Comparison of ENCODE assay signal across 8 cellular contexts in the genomic region with DNA sequence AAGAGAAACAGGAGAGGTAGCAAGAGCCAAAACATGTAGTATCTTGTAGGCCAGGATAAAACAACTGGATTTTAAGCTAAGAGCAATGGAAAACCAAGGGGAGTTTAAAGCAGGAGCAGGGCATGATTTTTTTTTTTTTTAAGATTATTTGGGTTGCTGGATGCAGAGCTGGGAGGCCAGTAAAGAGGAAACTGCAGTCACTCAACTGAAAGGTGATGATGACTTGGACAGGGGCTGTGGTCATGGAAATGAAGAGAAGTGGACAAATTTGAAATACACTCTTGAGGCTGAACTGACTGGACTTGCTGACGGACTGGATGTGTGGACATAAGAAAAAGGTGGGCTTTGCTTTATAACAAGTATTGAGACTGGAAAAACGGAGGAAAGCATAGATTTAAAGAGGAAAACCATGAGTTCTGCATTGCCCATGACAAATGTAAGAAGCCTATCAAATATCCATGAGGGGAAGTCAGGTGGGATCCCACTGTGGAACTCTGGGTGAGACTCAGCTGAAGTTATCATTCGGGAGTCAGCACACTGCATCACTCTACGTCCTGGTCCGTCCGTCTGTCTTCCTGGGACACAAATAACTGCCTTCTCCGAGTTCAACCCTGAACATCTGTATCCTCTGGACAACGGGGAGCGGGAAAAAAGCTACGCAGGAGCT. TPM values are rescaled to one million over a fixed set of nuclear protein-coding genes. Genes with fewer than 3 reads are reported as not detected.
DNase-seq lines count a peak whose midpoint lies in the region; ATAC-seq and TF ChIP-seq lines count a peak whose summit lies in the region.

No MANE protein-coding gene starts in this region.

- H3K4me1 Mint-ChIP-seq in CD14-positive monocyte = peaks cover 34% of the 10 kb centered on the region

- in situ Hi-C loops in mammary epithelial cell (cut with MboI; ENCODE audit: low sequenced_read_pairs in 2 of 2) = no loop called here

- DNase-seq in CD14-positive monocyte (ENCODE audit: low spot score) = no peak
- DNase-seq in LNCaP clone FGC (ENCODE audit: low read depth) = no peak
- no peak for DNase-seq in mammary epithelial cell
- DNase-seq in lower leg skin (ENCODE audit: low spot score in 2 of 2) = no peak
- peak; percentile 43 for DNase-seq in testis
- DNase-seq in occipital lobe (lab: John Stamatoyannopoulos, UW) = no peak
- DNase-seq in NCI-H345 (lab: John Stamatoyannopoulos, UW) = no peak

- H3K4me3 ChIP-seq in LNCaP clone FGC (ENCODE audit: low read depth, low read length) (peak overlapping the region; percentile 76), mammary epithelial cell (replicated peaks in 1 of 3; ENCODE audit: insufficient read depth in 1 of 3, low read depth in 2 of 3, low read length in 3 of 3) (peak overlapping the region; percentile 36 to 93 (median 91)), lower leg skin (ENCODE audit: low read depth, poor library complexity, severe bottlenecking) (peak overlapping the region; percentile 72), testis (peak overlapping the region; percentile 77 to 90)

- peaks cover 0 to 3% (median 0%) of the 10 kb centered on the region in 7 donors for H3K9me3 Mint-ChIP-seq in CD14-positive monocyte

- TF ChIP-seq CTCF in CD14-positive monocyte (IDR thresholded peaks at IDR 0.05) (no peak), LNCaP clone FGC (IDR thresholded peaks at IDR 0.05; ENCODE audit: control insufficient read depth, extremely low read depth, insufficient read depth) (no peak), mammary epithelial cell (conservative IDR thresholded peaks at IDR 0.05 in 1 of 2, IDR thresholded peaks at IDR 0.05 in 1 of 2; ENCODE audit: extremely low read depth in 1 of 2, insufficient read depth in 1 of 2, low read depth in 1 of 2, low read length in 2 of 2) (no peak), lower leg skin (IDR thresholded peaks at IDR 0.05) (no peak), testis (IDR thresholded peaks at IDR 0.05) (no peak)

- H3K4me1 ChIP-seq in mammary epithelial cell (ENCODE audit: insufficient read depth, low read length) (peaks cover 32% of the 10 kb centered on the region), testis (peaks cover 14% of the 10 kb centered on the region)

- peak overlapping the region; percentile 90 for H2AFZ ChIP-seq in mammary epithelial cell (ENCODE audit: low read depth, low read length)

- H4K20me1 ChIP-seq in mammary epithelial cell (ENCODE audit: insufficient read depth, low read length) = no peaks in the 10 kb centered on the region

- H3K36me3 Mint-ChIP-seq in CD14-positive monocyte = peaks cover 13 to 19% of the 10 kb centered on the region in 2 donors

- BruUV-seq in mammary epithelial cell (replicated peaks; lab: Mats Ljungman, UMichigan) = no TSS peak

- H3K36me3 ChIP-seq in mammary epithelial cell (ENCODE audit: insufficient read depth, low read length) = peaks cover 5% of the 10 kb centered on the region
- no peaks in the 10 kb centered on the region for H3K36me3 ChIP-seq in testis (ENCODE audit: low read depth, missing control alignments)

- intact Hi-C loops in CD14-positive monocyte (cut with micrococcal nuclease) = loop anchor here (1.0 to 5.0 kb wide), 5 partner anchors 35 to 770 kb away; a partner anchor contains a TSS
- intact Hi-C loops in mammary epithelial cell (cut with micrococcal nuclease) = loop anchor here (1.0 to 10.0 kb wide), 4 partner anchors 21 to 283 kb away; a partner anchor contains a TSS
- intact Hi-C loops in lower leg skin (cut with DNase I; ENCODE audit: low total_unique reads) = loop anchor here (10.0 kb wide), 1 partner anchor 53 kb away; a partner anchor contains a TSS
- intact Hi-C loops in testis (cut with DNase I; ENCODE audit: low total_unique reads) = no loop called here

- dilution Hi-C loops in mammary epithelial cell (cut with HindIII; ENCODE audit: low sequenced_read_pairs) = no loop called here

- peak; percentile 13 for ATAC-seq in GM21529 (IDR thresholded peaks at IDR 0.05; ENCODE audit: unreplicated experiment)

- peak overlapping the region; percentile 90 for H3K9ac ChIP-seq in mammary epithelial cell (ENCODE audit: insufficient read depth, low read length)

- H3K27me3 ChIP-seq in mammary epithelial cell (ENCODE audit: insufficient read depth, low read length) (no peaks in the 10 kb centered on the region), testis (no peaks in the 10 kb centered on the region)

- TF ChIP-seq POLR2A in lower leg skin (IDR thresholded peaks at IDR 0.05) (no peak), testis (IDR thresholded peaks at IDR 0.05) (no peak)

- H3K27me3 Mint-ChIP-seq in CD14-positive monocyte (ENCODE audit: low read depth in 3 of 3) = peaks cover 0 to 5% (median 0%) of the 10 kb centered on the region in 3 donors

- WGBS in mammary epithelial cell (ENCODE audit: low coverage, missing lambda C conversion rate) = 27% methylated on average over 2 of the region's 10 CpGs
- 3 to 5% methylated on average over 9 to 10 of the region's 10 CpGs for WGBS in lower leg skin, 2 donors
- WGBS in testis, 2 donors = 3 to 4% methylated on average over 10 of the region's 10 CpGs

- H3K79me2 ChIP-seq in mammary epithelial cell (ENCODE audit: insufficient read depth, low read length) = peaks cover 86% of the 10 kb centered on the region

- H3K27ac ChIP-seq in mammary epithelial cell (ENCODE audit: insufficient read depth, low read depth, low read length) (peak overlapping the region; percentile 90), testis (peak overlapping the region; percentile 89 to 96)

- H3K9me3 ChIP-seq in mammary epithelial cell (replicated peaks; ENCODE audit: insufficient read depth, low read length) = no peaks in the 10 kb centered on the region
- H3K9me3 ChIP-seq in testis = no peaks in the 10 kb centered on the region

- CTCF ChIA-PET in mammary epithelial cell (lab: Charles Lee; ENCODE audit: low non-redundant PET) = interaction anchor here (0.6 to 1.0 kb wide), 2 partner anchors 26 to 223 kb away, joined by 4 to 6 read pairs; no protein-coding TSS in a partner anchor

- H3K4me2 ChIP-seq in mammary epithelial cell (ENCODE audit: insufficient read depth, low read depth, low read length) = peak overlapping the region; percentile 70

- peak overlapping the region; percentile 59 to 100 (median 97) for H3K27ac Mint-ChIP-seq in CD14-positive monocyte

- peak overlapping the region; percentile 92 to 97 for H3K4me3 Mint-ChIP-seq in CD14-positive monocyte

RNA-seq across cellular contexts. Expression of a gene that starts 0.7 kb away (rescaled TPM):
- polyA plus RNA-seq in CD14-positive monocyte (10 to 100 TPM; 13.4 to 22.0 TPM), mammary epithelial cell (19.4 TPM), testis (ENCODE audit: insufficient read depth, low read depth, low replicate concordance) (25.1 TPM)
- total RNA-seq in mammary epithelial cell (10 to 100 TPM; 42.5 to 68.2 TPM), lower leg skin (100 to 1,000 TPM in 1 of 4 donors, 10 to 100 TPM in 3; 50.6 to 110 (median 76.2) TPM), testis (10 to 100 TPM; 48.7 to 54.1 TPM), occipital lobe (10.6 TPM)
- 47.5 TPM for polyA minus RNA-seq in mammary epithelial cell

RNA-seq across cellular contexts. Expression of a gene that starts 0.9 kb away (rescaled TPM):
- polyA plus RNA-seq in CD14-positive monocyte (10 to 100 TPM; 19.8 to 23.2 TPM), mammary epithelial cell (7.7 TPM), testis (ENCODE audit: insufficient read depth, low read depth, low replicate concordance) (21.2 TPM)
- total RNA-seq in mammary epithelial cell (10 to 100 TPM in 1 of 2 donors, 1 to 10 TPM in 1; 5.0 to 11.7 TPM), lower leg skin (10 to 100 TPM in 1 of 4 donors, 1 to 10 TPM in 3; 7.6 to 11.4 (median 8.2) TPM), testis (10 to 100 TPM; 13.6 to 14.9 TPM), occipital lobe (11.1 TPM)
- polyA minus RNA-seq in mammary epithelial cell = 0.31 TPM

RNA-seq across cellular contexts. Expression of a gene that starts 52.9 kb away (rescaled TPM):
- polyA plus RNA-seq in CD14-positive monocyte (10 to 100 TPM; 66.7 to 69.7 TPM), mammary epithelial cell (91.5 TPM), testis (ENCODE audit: insufficient read depth, low read depth, low replicate concordance) (43.3 TPM)
- total RNA-seq in mammary epithelial cell (100 to 1,000 TPM in 1 of 2 donors, 10 to 100 TPM in 1; 85.2 to 143 TPM), lower leg skin (100 to 1,000 TPM; 184 to 225 (median 202) TPM), testis (10 to 100 TPM; 36.5 to 53.0 TPM), occipital lobe (44.1 TPM)
- polyA minus RNA-seq in mammary epithelial cell = 127 TPM

RNA-seq across cellular contexts. Expression of a gene that starts 53.0 kb away (rescaled TPM):
- polyA plus RNA-seq in CD14-positive monocyte = 10 to 100 TPM; 13.6 to 13.8 TPM
- 10 to 100 TPM in 1 of 2 donors, 1 to 10 TPM in 1; 7.2 to 22.9 TPM for total RNA-seq in mammary epithelial cell
- polyA plus RNA-seq in mammary epithelial cell = 22.9 TPM
- polyA minus RNA-seq in mammary epithelial cell = 13.1 TPM
- total RNA-seq in lower leg skin = 10 to 100 TPM in 3 of 4 donors, 1 to 10 TPM in 1; 8.4 to 14.6 (median 11.8) TPM
- 10 to 100 TPM; 13.3 to 15.7 TPM for total RNA-seq in testis
- 19.1 TPM for polyA plus RNA-seq in testis (ENCODE audit: insufficient read depth, low read depth, low replicate concordance)
- 8.7 TPM for total RNA-seq in occipital lobe
